In genomic region chr11:47376183-47376542, GRCh38 we compare ENCODE assay signal across 11 cellular contexts. TPM values are rescaled to one million over a fixed set of nuclear protein-coding genes. Genes with fewer than 3 reads are reported as not detected.
DNase-seq lines count a peak whose midpoint lies in the region; ATAC-seq and TF ChIP-seq lines count a peak whose summit lies in the region.
"Had no signal": no experiment of that assay in that cellular context is flagged by ENCODE, and none has a peak within 500 bp of the region (broad histone marks: within the 10 kb centered on the region; RNA-seq: fewer than 3 reads in every experiment).

No MANE protein-coding gene starts in this region.

- no peaks in the 10 kb centered on the region for H3K9me3 ChIP-seq in neutrophil
- H3K9me3 ChIP-seq in WERI-Rb-1 (ENCODE audit: severe bottlenecking) = no peaks in the 10 kb centered on the region

- H3K36me3 ChIP-seq in neutrophil (peaks cover 61% of the 10 kb centered on the region), WERI-Rb-1 (no peaks in the 10 kb centered on the region)

- peak overlapping the region; percentile 2 for H3K27ac Mint-ChIP-seq in activated T-helper 17 cell treated with anti-CD3 and anti-CD28 coated beads, Interleukin-2, amount 50 U/mL, for 72 hours
- H3K27ac Mint-ChIP-seq: HFFc6 had no signal

- TF ChIP-seq CTCF in GM12875 (IDR thresholded peaks at IDR 0.05; ENCODE audit: borderline replicate concordance, insufficient read depth, low read depth, low read length) = no peak
- TF ChIP-seq CTCF in neutrophil (IDR thresholded peaks at IDR 0.05) = no peak
- no peak for TF ChIP-seq CTCF in WERI-Rb-1 (IDR thresholded peaks at IDR 0.05; ENCODE audit: low read depth, low read length)

- H3K27me3 ChIP-seq in neutrophil = no peaks in the 10 kb centered on the region
- H3K27me3 ChIP-seq in WERI-Rb-1 (ENCODE audit: insufficient read depth, low read depth, severe bottlenecking) = no peaks in the 10 kb centered on the region

- H3K4me1 ChIP-seq in neutrophil (ENCODE audit: control insufficient read depth in 1 of 2, insufficient read depth in 1 of 2, low read depth in 1 of 2, low read length in 1 of 2) = peaks cover 71 to 76% of the 10 kb centered on the region in 2 experiments

- H3K27ac ChIP-seq in neutrophil = peak overlapping the region; percentile 99
- no peak overlapping the region for H3K27ac ChIP-seq in WERI-Rb-1

- H3K9me3 Mint-ChIP-seq in activated T-helper 17 cell treated with anti-CD3 and anti-CD28 coated beads, Interleukin-2, amount 50 U/mL, for 72 hours = no peaks in the 10 kb centered on the region
- H3K9me3 Mint-ChIP-seq: CD4-positive, CD25-positive, alpha-beta regulatory T cell; HFFc6 had no signal

- H3K36me3 Mint-ChIP-seq in activated T-helper 17 cell treated with anti-CD3 and anti-CD28 coated beads, Interleukin-2, amount 50 U/mL, for 72 hours (ENCODE audit: low read depth) = no peaks in the 10 kb centered on the region
- H3K36me3 Mint-ChIP-seq: CD4-positive, CD25-positive, alpha-beta regulatory T cell had no signal

- no peaks in the 10 kb centered on the region for H3K4me1 Mint-ChIP-seq in activated T-helper 17 cell treated with anti-CD3 and anti-CD28 coated beads, Interleukin-2, amount 50 U/mL, for 72 hours

- no peak for ATAC-seq in activated T-helper 17 cell treated with anti-CD3 and anti-CD28 coated beads, Interleukin-2, amount 50 U/mL, for 72 hours (replicated peaks)

- H3K4me3 ChIP-seq in GM12875 (ENCODE audit: low read depth, low read length) (peak overlapping the region; percentile 92), neutrophil (ENCODE audit: low read depth in 1 of 2, low read length in 1 of 2) (peak overlapping the region; percentile 92 to 97), WERI-Rb-1 (ENCODE audit: low read depth, low read length) (no peak overlapping the region)

- H3K4me3 Mint-ChIP-seq in activated T-helper 17 cell treated with anti-CD3 and anti-CD28 coated beads, Interleukin-2, amount 50 U/mL, for 72 hours = no peak overlapping the region
- H3K4me3 Mint-ChIP-seq: CD4-positive, CD25-positive, alpha-beta regulatory T cell; HFFc6 had no signal

- no peaks in the 10 kb centered on the region for H3K27me3 Mint-ChIP-seq in activated T-helper 17 cell treated with anti-CD3 and anti-CD28 coated beads, Interleukin-2, amount 50 U/mL, for 72 hours
- H3K27me3 Mint-ChIP-seq: CD4-positive, CD25-positive, alpha-beta regulatory T cell had no signal

- DNase-seq in DMS53 treated with DMSO at 0.1 percent for 48 hours (lab: John Stamatoyannopoulos, UW; ENCODE audit: unreplicated experiment) (no peak), WERI-Rb-1 (no peak)
- no peak for DNase-seq in stimulated activated CD4-positive, alpha-beta T cell treated with anti-CD3 and anti-CD28 coated beads, Interleukin-4, amount 100 ng/mL, for 4 hours
- DNase-seq: CD4-positive, CD25-positive, alpha-beta regulatory T cell; HFFc6; stimulated activated CD4-positive, alpha-beta T cell treated with anti-CD3 and anti-CD28 coated beads, Interleukin-2, amount 100 ng/mL, for 24 hours had no signal

RNA-seq across cellular contexts. Expression of gene SPI1, which starts 2.2 kb away (rescaled TPM):
- total RNA-seq in activated T-helper 17 cell treated with anti-CD3 and anti-CD28 coated beads, Interleukin-2, amount 50 U/mL, for 72 hours = under 1 TPM in 1 of 2 donors, not detected in 1; 0.21 TPM
- total RNA-seq: fibroblast of lung, HFFc6, RPMI7951 had no signal

RNA-seq across cellular contexts. Expression of gene MYBPC3, which starts 23.7 kb away (rescaled TPM):
- not detected for total RNA-seq in activated T-helper 17 cell treated with anti-CD3 and anti-CD28 coated beads, Interleukin-2, amount 50 U/mL, for 72 hours
- total RNA-seq: CD4-positive, CD25-positive, alpha-beta regulatory T cell; fibroblast of lung; HFFc6; RPMI7951 had no signal

RNA-seq across cellular contexts. Expression of gene SLC39A13, which starts 32.2 kb away (rescaled TPM):
- total RNA-seq in activated T-helper 17 cell treated with anti-CD3 and anti-CD28 coated beads, Interleukin-2, amount 50 U/mL, for 72 hours = 10 to 100 TPM; 16.1 to 17.5 TPM

RNA-seq across cellular contexts. Expression of gene PSMC3, which starts 50.1 kb away (rescaled TPM):
- total RNA-seq in activated T-helper 17 cell treated with anti-CD3 and anti-CD28 coated beads, Interleukin-2, amount 50 U/mL, for 72 hours = 100 to 1,000 TPM; 109 to 174 TPM
